Comparison of ENCODE assay signal across 25 cellular contexts in genomic region chr10:128657508-128657907, GRCh38.
"Had no signal": no experiment of that assay in that cellular context is flagged by ENCODE, and none has a peak within 500 bp of the region (broad histone marks: within the 10 kb centered on the region; RNA-seq: fewer than 3 reads in every experiment).

No MANE protein-coding gene starts in this region.

- H3K36me3 Mint-ChIP-seq: activated naive CD4-positive, alpha-beta T cell treated with anti-CD3 and anti-CD28 coated beads, Interleukin-2, amount 10 ng/mL, durations not matched to agents 7 days and 5 days; activated naive CD8-positive, alpha-beta T cell treated with anti-CD3 and anti-CD28 coated beads for 36 hours had no signal

- H3K27ac ChIP-seq: VCaP had no signal

- H3K4me2 ChIP-seq: SK-N-SH had no signal

- H3K4me1 Mint-ChIP-seq: activated CD4-positive, alpha-beta T cell treated with anti-CD3 and anti-CD28 coated beads for 36 hours; activated naive CD4-positive, alpha-beta T cell treated with anti-CD3 and anti-CD28 coated beads, Interleukin-2, amount 10 ng/mL, durations not matched to agents 7 days and 5 days; activated naive CD8-positive, alpha-beta T cell treated with anti-CD3 and anti-CD28 coated beads for 36 hours had no signal

- H3K9me3 Mint-ChIP-seq: activated CD8-positive, alpha-beta T cell treated with anti-CD3 and anti-CD28 coated beads for 36 hours; activated naive CD4-positive, alpha-beta T cell treated with anti-CD3 and anti-CD28 coated beads, Interleukin-2, amount 10 ng/mL, durations not matched to agents 7 days and 5 days; activated naive CD8-positive, alpha-beta T cell treated with anti-CD3 and anti-CD28 coated beads for 36 hours; activated T-cell treated with anti-CD3 and anti-CD28 coated beads, Interleukin-2, amount 50 U/mL, for 72 hours; activated T-helper 2 cell treated with anti-CD3 and anti-CD28 coated beads, Interferon-gamma antibody, Interleukin-2, Interleukin-4, amounts not matched to agents 10 μg/mL and 5 μg/mL and 100 μg/mL, durations not matched to agents 14 hours and 24 hours and 36 hours had no signal

- H3K9me3 ChIP-seq: SK-N-SH had no signal

- H3K27me3 Mint-ChIP-seq: activated CD4-positive, alpha-beta T cell treated with anti-CD3 and anti-CD28 coated beads for 36 hours; activated naive CD4-positive, alpha-beta T cell treated with anti-CD3 and anti-CD28 coated beads, Interleukin-2, amount 10 ng/mL, durations not matched to agents 7 days and 5 days had no signal

- H3K4me3 Mint-ChIP-seq: activated CD4-positive, alpha-beta T cell treated with anti-CD3 and anti-CD28 coated beads for 36 hours; activated CD8-positive, alpha-beta T cell treated with anti-CD3 and anti-CD28 coated beads for 36 hours; activated naive CD4-positive, alpha-beta T cell treated with anti-CD3 and anti-CD28 coated beads, Interleukin-2, amount 10 ng/mL, durations not matched to agents 7 days and 5 days; activated naive CD8-positive, alpha-beta T cell treated with anti-CD3 and anti-CD28 coated beads for 36 hours; activated T-cell treated with anti-CD3 and anti-CD28 coated beads, Interleukin-2, amount 50 U/mL, for 72 hours had no signal

- DNase-seq: activated CD4-positive, alpha-beta T cell treated with anti-CD3 and anti-CD28 coated beads for 36 hours; activated CD4-positive, alpha-beta T cell treated with anti-CD3 and anti-CD28 coated beads, Interleukin-2, amount 50 U/mL, for 1 hour; activated CD4-positive, CD25-positive, alpha-beta regulatory T cell; activated CD8-positive, alpha-beta memory T cell treated with anti-CD3 and anti-CD28 coated beads, Interleukin-2, amount 50 U/mL, for 4 hours; activated CD8-positive, alpha-beta T cell treated with anti-CD3 and anti-CD28 coated beads for 36 hours; activated gamma-delta T cell treated with Interleukin-2 at 50 U/mL for 16 hours; activated naive CD4-positive, alpha-beta T cell treated with anti-CD3 and anti-CD28 coated beads, Interleukin-2, amount 10 ng/mL, durations not matched to agents 7 days and 5 days; activated naive CD8-positive, alpha-beta T cell treated with anti-CD3 and anti-CD28 coated beads for 36 hours; activated T-cell treated with anti-CD3 and anti-CD28 coated beads, Interleukin-2, amount 50 U/mL, for 72 hours; anterior cingulate cortex; cerebellar nuclear complex; KG1; NCI-H1092; NCI-H1417; NCI-H1930; NCI-H446; NCI-H524; NCI-H774; NK-92 treated with Interleukin-12 subunit alpha and Interleukin-12 subunit beta, amount 100 ng/mL, for 24 hours; OCI-M1; RPMI8226; SK-N-SH; T-helper 1 cell had no signal

- H3K9ac ChIP-seq: SK-N-SH had no signal

- H3K27ac Mint-ChIP-seq: activated CD4-positive, alpha-beta T cell treated with anti-CD3 and anti-CD28 coated beads for 36 hours; activated CD8-positive, alpha-beta T cell treated with anti-CD3 and anti-CD28 coated beads for 36 hours; activated naive CD4-positive, alpha-beta T cell treated with anti-CD3 and anti-CD28 coated beads, Interleukin-2, amount 10 ng/mL, durations not matched to agents 7 days and 5 days; activated naive CD8-positive, alpha-beta T cell treated with anti-CD3 and anti-CD28 coated beads for 36 hours; activated T-cell treated with anti-CD3 and anti-CD28 coated beads, Interleukin-2, amount 50 U/mL, for 72 hours; activated T-helper 2 cell treated with anti-CD3 and anti-CD28 coated beads, Interferon-gamma antibody, Interleukin-2, Interleukin-4, amounts not matched to agents 10 μg/mL and 5 μg/mL and 100 μg/mL, durations not matched to agents 14 hours and 24 hours and 36 hours had no signal
